In the genomic region with DNA sequence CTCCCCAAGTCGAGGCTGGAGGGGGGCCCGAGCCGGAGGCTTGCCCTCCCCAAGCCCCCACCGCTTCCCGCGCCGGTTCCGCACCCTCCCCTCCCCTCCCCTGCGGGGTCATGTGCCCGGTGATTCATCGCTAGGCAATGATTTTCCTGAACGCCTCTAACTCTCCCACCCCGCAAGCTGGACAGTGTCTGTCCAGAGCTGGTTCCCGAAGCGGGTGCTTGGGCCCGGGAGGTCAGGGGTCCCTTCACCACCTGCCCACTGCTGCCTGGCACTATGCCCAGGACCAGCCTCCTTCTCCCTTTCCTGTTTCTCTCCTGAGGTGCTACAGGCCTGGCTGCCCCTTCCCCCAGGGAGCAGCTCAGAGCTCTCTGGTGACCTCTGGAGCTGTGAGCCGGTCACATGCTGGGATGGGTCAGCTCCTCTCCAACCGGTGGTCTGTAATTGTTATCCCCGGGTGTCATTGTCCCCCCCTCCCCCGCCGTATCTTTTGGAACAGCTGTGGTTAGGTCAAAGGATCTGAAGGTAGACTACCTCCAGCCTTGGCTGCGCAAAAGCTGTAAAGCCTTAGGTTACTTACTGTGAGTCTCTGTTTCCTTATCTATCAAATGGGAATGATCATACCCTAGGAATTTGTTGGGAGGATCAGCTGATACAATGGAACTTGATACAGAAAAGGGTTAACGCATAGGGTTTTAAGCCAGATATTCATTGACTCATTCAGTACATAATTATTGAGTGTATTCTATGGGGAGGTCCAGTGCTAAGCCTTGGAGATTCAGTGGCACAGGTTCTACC, we compare ENCODE assay signal across 8 cellular contexts. TPM values are rescaled to one million over a fixed set of nuclear protein-coding genes. Genes with fewer than 3 reads are reported as not detected.
DNase-seq lines count a peak whose midpoint lies in the region; ATAC-seq, FAIRE-seq and TF ChIP-seq lines count a peak whose summit lies in the region.

No MANE protein-coding gene starts in this region.

- FAIRE-seq in frontal cortex (lab: Jason Lieb, UNC), result no peak

- ATAC-seq in HG03159 (IDR thresholded peaks at IDR 0.05; ENCODE audit: unreplicated experiment) (peak; percentile 5), HG03457 (IDR thresholded peaks at IDR 0.05; ENCODE audit: unreplicated experiment) (no peak)

- H3K27me3 ChIP-seq in Peyer's patch, result no peaks in the 10 kb centered on the region
- H3K27me3 ChIP-seq in tibial artery, result no peaks in the 10 kb centered on the region

- H3K27ac ChIP-seq in Peyer's patch (peak overlapping the region; percentile 79 to 97 (median 90)), tibial artery (peak overlapping the region; percentile 91 to 94)

- no peaks in the 10 kb centered on the region for H3K9me3 Mint-ChIP-seq in activated naive CD4-positive, alpha-beta T cell treated with anti-CD3 and anti-CD28 coated beads, Interleukin-2, amount 50 U/mL, for 24 hours
- no peaks in the 10 kb centered on the region for H3K9me3 Mint-ChIP-seq in nephron progenitor cell

- no peaks in the 10 kb centered on the region for H3K36me3 Mint-ChIP-seq in activated naive CD4-positive, alpha-beta T cell treated with anti-CD3 and anti-CD28 coated beads, Interleukin-2, amount 50 U/mL, for 24 hours
- no peaks in the 10 kb centered on the region for H3K36me3 Mint-ChIP-seq in nephron progenitor cell (ENCODE audit: low read depth)

- peak in 1 of 2 donors; percentile 36 for TF ChIP-seq POLR2A in Peyer's patch (IDR thresholded peaks at IDR 0.05)

- intact Hi-C loops in tibial artery (cut with DNase I; ENCODE audit: low total_unique reads), result loop anchor here (2.0 to 10.0 kb wide), 3 partner anchors 47 to 211 kb away; partner anchors contain the start of gene PATL1

- H3K4me3 Mint-ChIP-seq in activated naive CD4-positive, alpha-beta T cell treated with anti-CD3 and anti-CD28 coated beads, Interleukin-2, amount 50 U/mL, for 24 hours, result peak overlapping the region; percentile 84
- peak overlapping the region; percentile 94 for H3K4me3 Mint-ChIP-seq in nephron progenitor cell

- TF ChIP-seq CTCF in Peyer's patch (IDR thresholded peaks at IDR 0.05), result no peak
- no peak for TF ChIP-seq CTCF in nephron progenitor cell (IDR thresholded peaks at IDR 0.05)
- no peak for TF ChIP-seq CTCF in tibial artery (IDR thresholded peaks at IDR 0.05)

- H3K27me3 Mint-ChIP-seq in activated naive CD4-positive, alpha-beta T cell treated with anti-CD3 and anti-CD28 coated beads, Interleukin-2, amount 50 U/mL, for 24 hours, result no peaks in the 10 kb centered on the region
- H3K27me3 Mint-ChIP-seq in nephron progenitor cell (ENCODE audit: low read depth, poor library complexity), result peaks cover 4% of the 10 kb centered on the region

- H3K27ac Mint-ChIP-seq in activated naive CD4-positive, alpha-beta T cell treated with anti-CD3 and anti-CD28 coated beads, Interleukin-2, amount 50 U/mL, for 24 hours, result peak overlapping the region; percentile 68
- H3K27ac Mint-ChIP-seq in nephron progenitor cell, result peak overlapping the region; percentile 91

- peaks cover 0 to 27% (median 1%) of the 10 kb centered on the region in 4 donors for H3K4me1 ChIP-seq in Peyer's patch
- H3K4me1 ChIP-seq in tibial artery, result peaks cover 0 to 24% (median 10%) of the 10 kb centered on the region in 4 donors

- peaks cover 24% of the 10 kb centered on the region for H3K4me1 Mint-ChIP-seq in activated naive CD4-positive, alpha-beta T cell treated with anti-CD3 and anti-CD28 coated beads, Interleukin-2, amount 50 U/mL, for 24 hours
- peaks cover 46% of the 10 kb centered on the region for H3K4me1 Mint-ChIP-seq in nephron progenitor cell

- DNase-seq in ELR (ENCODE audit: low read depth) (peak; percentile 88), Peyer's patch (peak; percentile 55 to 91 (median 87)), frontal cortex (ENCODE audit: low spot score in 2 of 2) (peak; percentile 61 to 77), nephron progenitor cell (peak; percentile 52), tibial artery (peak; percentile 82 to 92)

- H3K36me3 ChIP-seq in Peyer's patch (no peaks in the 10 kb centered on the region), tibial artery (no peaks in the 10 kb centered on the region)

- H3K4me3 ChIP-seq in Peyer's patch, result peak overlapping the region; percentile 66 to 95 (median 90)
- H3K4me3 ChIP-seq in tibial artery, result peak overlapping the region; percentile 80 to 90

- no peaks in the 10 kb centered on the region for H3K9me3 ChIP-seq in Peyer's patch
- H3K9me3 ChIP-seq in tibial artery, result no peaks in the 10 kb centered on the region

RNA-seq across cellular contexts. Expression of gene STX3, which starts 0.7 kb away (rescaled TPM):
- total RNA-seq in Peyer's patch, result 100 to 1,000 TPM in 3 of 4 donors, 10 to 100 TPM in 1; 77.7 to 167 (median 121) TPM
- total RNA-seq in frontal cortex, result 26.9 TPM

RNA-seq across cellular contexts. Expression of gene OR10V1, which starts 42.3 kb away (rescaled TPM):
- not detected for total RNA-seq in Peyer's patch
- total RNA-seq in frontal cortex, result not detected

RNA-seq across cellular contexts. Expression of gene MRPL16, which starts 54.7 kb away (rescaled TPM):
- total RNA-seq in Peyer's patch (10 to 100 TPM; 25.9 to 80.9 (median 46.0) TPM), frontal cortex (31.8 TPM)
